In genomic region chr9:78325343-78325742, GRCh38 we compare ENCODE assay signal across 1 cellular context.
TF ChIP-seq lines count a peak whose summit lies in the region.

No MANE protein-coding gene starts in this region.

TF ChIP-seq in SK-N-SH, 30 proteins besides CTCF, POLR2A, EP300 and RAD21 (continued from another document):
- TF ChIP-seq, protein P1, sequence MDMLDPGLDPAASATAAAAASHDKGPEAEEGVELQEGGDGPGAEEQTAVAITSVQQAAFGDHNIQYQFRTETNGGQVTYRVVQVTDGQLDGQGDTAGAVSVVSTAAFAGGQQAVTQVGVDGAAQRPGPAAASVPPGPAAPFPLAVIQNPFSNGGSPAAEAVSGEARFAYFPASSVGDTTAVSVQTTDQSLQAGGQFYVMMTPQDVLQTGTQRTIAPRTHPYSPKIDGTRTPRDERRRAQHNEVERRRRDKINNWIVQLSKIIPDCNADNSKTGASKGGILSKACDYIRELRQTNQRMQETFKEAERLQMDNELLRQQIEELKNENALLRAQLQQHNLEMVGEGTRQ (IDR thresholded peaks at IDR 0.05; ENCODE audit: borderline replicate concordance, low read depth, low read length), result no peak
- no peak for TF ChIP-seq MEF2A (IDR thresholded peaks at IDR 0.05; ENCODE audit: borderline replicate concordance, low read depth)
- TF ChIP-seq NFIC (IDR thresholded peaks at IDR 0.05; ENCODE audit: borderline replicate concordance), result no peak
- TF ChIP-seq SMC3 (IDR thresholded peaks at IDR 0.05; ENCODE audit: low read depth, low read length), result no peak
- TF ChIP-seq ELF1 (IDR thresholded peaks at IDR 0.05), result no peak
- TF ChIP-seq SIN3A (IDR thresholded peaks at IDR 0.05; ENCODE audit: borderline replicate concordance, low read depth, low read length), result peak; percentile 55; the same call in 1 of the 2 replicates
- no peak for TF ChIP-seq RXRA (IDR thresholded peaks at IDR 0.05; ENCODE audit: borderline replicate concordance, low read depth)
- no peak for TF ChIP-seq FOSL2 (IDR thresholded peaks at IDR 0.05; ENCODE audit: borderline replicate concordance, low read depth)
- no peak for TF ChIP-seq YY1 (IDR thresholded peaks at IDR 0.05; ENCODE audit: low read depth)
- peak; percentile 91 for TF ChIP-seq CHD2 (IDR thresholded peaks at IDR 0.05; ENCODE audit: low read length, partially characterized antibody)
- TF ChIP-seq FOXJ3 (CRISPR knock-in tag; IDR thresholded peaks at IDR 0.05), result peak; percentile 91
- TF ChIP-seq MXI1 (IDR thresholded peaks at IDR 0.05; ENCODE audit: low read depth, low read length), result 0 out of 2 replicates have a peak, but pooled peaks have one; percentile 14
- no peak for TF ChIP-seq NRF1 (IDR thresholded peaks at IDR 0.05; ENCODE audit: low read depth, low read length)
- peak; percentile 94 for TF ChIP-seq GATA2 (CRISPR knock-in tag; IDR thresholded peaks at IDR 0.05)
- TF ChIP-seq POLR2AphosphoS5 (IDR thresholded peaks at IDR 0.05; ENCODE audit: low read depth, low read length), result peak; percentile 53
- peak; percentile 98 for TF ChIP-seq RCOR1 (IDR thresholded peaks at IDR 0.05; ENCODE audit: low read length)
- no peak for TF ChIP-seq TEAD4 (IDR thresholded peaks at IDR 0.05; ENCODE audit: borderline replicate concordance, insufficient read depth)
- TF ChIP-seq RFX5 (IDR thresholded peaks at IDR 0.05; ENCODE audit: low read length), result no peak
- TF ChIP-seq TAF1 (IDR thresholded peaks at IDR 0.05; ENCODE audit: borderline replicate concordance, low read depth, low read length), result no peak
- TF ChIP-seq, protein P2, sequence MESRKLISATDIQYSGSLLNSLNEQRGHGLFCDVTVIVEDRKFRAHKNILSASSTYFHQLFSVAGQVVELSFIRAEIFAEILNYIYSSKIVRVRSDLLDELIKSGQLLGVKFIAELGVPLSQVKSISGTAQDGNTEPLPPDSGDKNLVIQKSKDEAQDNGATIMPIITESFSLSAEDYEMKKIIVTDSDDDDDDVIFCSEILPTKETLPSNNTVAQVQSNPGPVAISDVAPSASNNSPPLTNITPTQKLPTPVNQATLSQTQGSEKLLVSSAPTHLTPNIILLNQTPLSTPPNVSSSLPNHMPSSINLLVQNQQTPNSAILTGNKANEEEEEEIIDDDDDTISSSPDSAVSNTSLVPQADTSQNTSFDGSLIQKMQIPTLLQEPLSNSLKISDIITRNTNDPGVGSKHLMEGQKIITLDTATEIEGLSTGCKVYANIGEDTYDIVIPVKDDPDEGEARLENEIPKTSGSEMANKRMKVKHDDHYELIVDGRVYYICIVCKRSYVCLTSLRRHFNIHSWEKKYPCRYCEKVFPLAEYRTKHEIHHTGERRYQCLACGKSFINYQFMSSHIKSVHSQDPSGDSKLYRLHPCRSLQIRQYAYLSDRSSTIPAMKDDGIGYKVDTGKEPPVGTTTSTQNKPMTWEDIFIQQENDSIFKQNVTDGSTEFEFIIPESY (IDR thresholded peaks at IDR 0.05; ENCODE audit: borderline replicate concordance, low read depth), result no peak
- TF ChIP-seq FOXM1 (IDR thresholded peaks at IDR 0.05; ENCODE audit: low read depth), result no peak
